1 cellular context compared by ENCODE assay signal in genomic region chr3:53147161-53147902, GRCh38.
TF ChIP-seq lines count a peak whose summit lies in the region.

No MANE protein-coding gene starts in this region.

TF ChIP-seq in GM12878, 131 proteins besides CTCF, POLR2A, EP300 and RAD21:
- TF ChIP-seq MLLT1 (IDR thresholded peaks at IDR 0.05), result no peak
- no peak for TF ChIP-seq HCFC1 (IDR thresholded peaks at IDR 0.05; ENCODE audit: low read length)
- TF ChIP-seq IKZF1 (conservative IDR thresholded peaks at IDR 0.05), result peak; percentile 61; the same call in 1 of the 2 replicates
- TF ChIP-seq NR2F1 (conservative IDR thresholded peaks at IDR 0.05), result peak; percentile 58; the same call in 1 of the 2 replicates
- peak; percentile 14; the same call in 1 of the 2 replicates for TF ChIP-seq DPF2 (IDR thresholded peaks at IDR 0.05)
- TF ChIP-seq ZNF687 (IDR thresholded peaks at IDR 0.05), result 0 out of 2 replicates have a peak, but pooled peaks have one; percentile 36
- TF ChIP-seq E2F4 (IDR thresholded peaks at IDR 0.05; ENCODE audit: low read depth, low read length), result no peak
- TF ChIP-seq SMARCA5 (IDR thresholded peaks at IDR 0.05), result 0 out of 2 replicates have a peak, but pooled peaks have one; percentile 20
- TF ChIP-seq GATAD2B (conservative IDR thresholded peaks at IDR 0.05; ENCODE audit: low read depth), result peak; percentile 66; the same call in 1 of the 2 replicates
- 0 out of 2 replicates have a peak, but pooled peaks have one; percentile 6 for TF ChIP-seq ZSCAN29 (IDR thresholded peaks at IDR 0.05)
- TF ChIP-seq MTA2 (IDR thresholded peaks at IDR 0.05; ENCODE audit: low read depth), result peak; percentile 18; the same call in 1 of the 2 replicates
- TF ChIP-seq POU2F2 (IDR thresholded peaks at IDR 0.05; ENCODE audit: borderline replicate concordance, low read depth, low read length), result no peak
TF ChIP-seq in GM12878: peak in this region for 8.
